Comparison of ENCODE assay signal across 17 cellular contexts in the genomic region with DNA sequence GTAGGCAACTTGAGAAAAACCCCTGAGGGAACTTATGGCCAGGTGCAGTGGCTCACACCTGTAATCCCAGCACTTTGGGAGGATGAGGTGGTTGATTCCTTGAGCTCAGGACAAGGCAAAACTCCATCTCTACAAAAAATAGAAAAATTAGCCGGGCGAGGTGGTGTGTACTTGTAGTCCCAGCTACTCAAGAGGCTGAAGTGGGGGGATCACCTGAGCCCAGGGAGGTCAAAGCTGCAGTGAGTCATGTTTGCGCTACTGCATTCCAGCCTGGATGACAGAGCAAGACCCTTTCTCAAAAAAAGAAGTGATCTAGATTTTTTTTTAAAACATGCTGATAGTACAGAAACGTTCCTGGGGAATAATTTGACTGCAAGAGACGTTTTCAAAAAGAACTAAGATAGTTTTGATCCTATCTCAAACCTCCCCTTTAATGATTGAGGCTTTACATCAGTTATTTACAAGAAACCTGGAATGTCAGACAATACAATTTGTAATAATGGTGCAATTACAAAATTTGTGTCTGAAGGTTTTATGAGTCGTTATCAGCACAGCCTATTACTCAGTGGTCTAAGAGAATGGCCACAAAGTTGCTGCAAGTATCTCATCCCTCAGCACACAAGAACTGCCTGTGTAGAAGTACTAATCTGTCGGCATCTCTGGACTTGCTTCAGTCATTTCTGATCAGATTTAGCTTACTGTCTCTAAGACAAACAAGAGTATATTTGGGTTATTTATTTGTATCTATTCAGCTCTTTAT. TPM values are rescaled to one million over a fixed set of nuclear protein-coding genes. Genes with fewer than 3 reads are reported as not detected.
A peak's percentile ranks its signal among the peaks of the same experiment; 100 is the strongest.
DNase-seq lines count a peak whose midpoint lies in the region; ATAC-seq and TF ChIP-seq lines count a peak whose summit lies in the region.
"Had no signal": no experiment of that assay in that cellular context is flagged by ENCODE, and none has a peak within 500 bp of the region (broad histone marks: within the 10 kb centered on the region; RNA-seq: fewer than 3 reads in every experiment).

No MANE protein-coding gene starts in this region.

- H2BK15ac ChIP-seq in IMR-90 (ENCODE audit: low read depth, low read length) = no peak overlapping the region

- H3K9me3 ChIP-seq in IMR-90 (ENCODE audit: control insufficient read depth, insufficient read depth, low read length) = no peaks in the 10 kb centered on the region
- H3K9me3 ChIP-seq in left ventricle myocardium inferior (replicated peaks) = no peaks in the 10 kb centered on the region
- H3K9me3 ChIP-seq in CD4-positive, alpha-beta T cell (ENCODE audit: control insufficient read depth, low read length) = no peaks in the 10 kb centered on the region
- H3K9me3 ChIP-seq: SJSA1 had no signal

- no peak for ATAC-seq in IMR-90 (ENCODE audit: low read depth)
- ATAC-seq in GM18909 (IDR thresholded peaks at IDR 0.05; ENCODE audit: poor library complexity, unreplicated experiment) = no peak
- ATAC-seq in GM18517 (IDR thresholded peaks at IDR 0.05; ENCODE audit: unreplicated experiment) = no peak
- ATAC-seq in CD4-positive, alpha-beta T cell (ENCODE audit: poor library complexity) = no peak
- ATAC-seq: PC-3 had no signal

- no peak overlapping the region for H3K23ac ChIP-seq in IMR-90 (ENCODE audit: low read depth, low read length)

- no peak overlapping the region for H3K14ac ChIP-seq in IMR-90 (replicated peaks; ENCODE audit: low read depth, low read length)

- no peak overlapping the region for H2AK5ac ChIP-seq in IMR-90 (ENCODE audit: low read depth, low read length)

- WGBS in IMR-90 (ENCODE audit: extremely low coverage in 2 of 2, insufficient read length in 1 of 2), 2 experiments = no CpG with 5 or more reads among the region's 7 CpGs

- in situ Hi-C loops in IMR-90 (cut with MboI; ENCODE audit: low sequenced_read_pairs) = no loop called here

- no peak overlapping the region for H2AFZ ChIP-seq in IMR-90 (replicated peaks; ENCODE audit: low read length, poor library complexity)

- no peaks in the 10 kb centered on the region for H3K36me3 ChIP-seq in IMR-90 (ENCODE audit: control insufficient read depth, insufficient read depth, low read length)
- H3K36me3 ChIP-seq in left ventricle myocardium inferior = no peaks in the 10 kb centered on the region
- H3K36me3 ChIP-seq: SJSA1 had no signal

- H3K4ac ChIP-seq in IMR-90 (ENCODE audit: low read depth, low read length) = no peak overlapping the region

- H2AK9ac ChIP-seq in IMR-90 (replicated peaks; ENCODE audit: low read depth, low read length, poor library complexity) = no peak overlapping the region

- no peak overlapping the region for H2BK20ac ChIP-seq in IMR-90 (ENCODE audit: low read depth, low read length)

- POLR2A ChIA-PET in IMR-90 (lab: Charles Lee; ENCODE audit: unreplicated experiment) = no interaction called here
- POLR2A ChIA-PET in CD4-positive, alpha-beta T cell (lab: Charles Lee) = no interaction called here

- H4K8ac ChIP-seq in IMR-90 (ENCODE audit: low read depth in 2 of 2, low read length in 2 of 2) = no peak overlapping the region

- H3K4me3 Mint-ChIP-seq in CD4-positive, alpha-beta T cell = no peak overlapping the region
- H3K4me3 Mint-ChIP-seq: H9 had no signal

- BruUV-seq in IMR-90 (replicated peaks; lab: Mats Ljungman, UMichigan) = no TSS peak

- TF ChIP-seq POLR2A in IMR-90 (IDR thresholded peaks at IDR 0.05; ENCODE audit: low read depth, low read length) = no peak

- H3K27me3 Mint-ChIP-seq in CD4-positive, alpha-beta T cell = no peaks in the 10 kb centered on the region

- H3K4me3 ChIP-seq in AG09309 (ENCODE audit: control insufficient read depth, low read depth, low read length) = no peak overlapping the region
- H3K4me3 ChIP-seq in IMR-90 (ENCODE audit: insufficient read depth, low read depth, low read length) = no peak overlapping the region
- H3K4me3 ChIP-seq in epithelial cell of esophagus (ENCODE audit: low read length) = no peak overlapping the region
- H3K4me3 ChIP-seq in left ventricle myocardium inferior = no peak overlapping the region
- H3K4me3 ChIP-seq: SJSA1 had no signal

- H3K9me3 Mint-ChIP-seq in CD4-positive, alpha-beta T cell = no peaks in the 10 kb centered on the region
- H3K9me3 Mint-ChIP-seq: H9 had no signal

- TF ChIP-seq RAD21 in IMR-90 (IDR thresholded peaks at IDR 0.05; ENCODE audit: low read length) = no peak

- DNase-seq in AG09309 (ENCODE audit: low read depth) (peak; percentile 47), IMR-90 (peak; percentile 22), epithelial cell of esophagus (ENCODE audit: low read depth) (peak; percentile 35), islet precursor cell (peak; percentile 81), left ventricle myocardium inferior (no peak)
- DNase-seq in CD4-positive, alpha-beta T cell = no peak
- DNase-seq: C1 segment of cervical spinal cord, DMS153, H9, Karpas-422, NCI-H2029, NCI-H2171 treated with DMSO at 0.1 percent for 48 hours, NCI-H748 treated with DMSO at 0.1 percent for 48 hours, PC-3 had no signal

- no peak overlapping the region for H3K18ac ChIP-seq in IMR-90 (ENCODE audit: low read depth, low read length)

- no peak overlapping the region for H2BK5ac ChIP-seq in IMR-90 (ENCODE audit: low read depth, low read length, poor library complexity, severe bottlenecking)

- CTCF ChIA-PET in IMR-90 (lab: Yijun Ruan, JAX) = interaction anchor here (1.2 to 1.6 kb wide), 2 partner anchors 9 to 13 kb away, joined by 3 to 6 read pairs; no protein-coding TSS in a partner anchor
- CTCF ChIA-PET in CD4-positive, alpha-beta T cell (lab: Charles Lee) = no interaction called here

- no peaks in the 10 kb centered on the region for H4K20me1 ChIP-seq in IMR-90 (ENCODE audit: insufficient read depth, low read length)

- H4K5ac ChIP-seq in IMR-90 (ENCODE audit: low read depth, low read length) = no peak overlapping the region

- H3K56ac ChIP-seq in IMR-90 (ENCODE audit: extremely low read depth, insufficient read depth, low read length) = no peak overlapping the region

- no peak overlapping the region for H3K9ac ChIP-seq in IMR-90 (ENCODE audit: low read depth, low read length)

- intact Hi-C loops in IMR-90 (cut with micrococcal nuclease) (no loop called here), left ventricle myocardium inferior (cut with micrococcal nuclease) (loop anchor here (5.0 kb wide), 1 partner anchor 235 kb away; no protein-coding TSS in a partner anchor)
- intact Hi-C loops in CD4-positive, alpha-beta T cell (cut with DNase I, micrococcal nuclease) = no loop called here

- H3K79me1 ChIP-seq in IMR-90 (ENCODE audit: low read depth in 1 of 2, low read length in 2 of 2) = no peaks in the 10 kb centered on the region

- H2BK120ac ChIP-seq in IMR-90 (ENCODE audit: low read depth, low read length) = no peak overlapping the region

- H4K91ac ChIP-seq in IMR-90 (ENCODE audit: insufficient read depth, low read depth, low read length) = no peak overlapping the region

- no peaks in the 10 kb centered on the region for H3K4me1 Mint-ChIP-seq in CD4-positive, alpha-beta T cell (ENCODE audit: low read depth)

- H3K27ac ChIP-seq in IMR-90 (ENCODE audit: insufficient read depth, low read length) (no peak overlapping the region), left ventricle myocardium inferior (replicated peaks) (no peak overlapping the region)
- no peak overlapping the region for H3K27ac ChIP-seq in CD4-positive, alpha-beta T cell (ENCODE audit: low read depth, low read length)
- H3K27ac ChIP-seq: SJSA1 had no signal

- no peaks in the 10 kb centered on the region for H3K36me3 Mint-ChIP-seq in CD4-positive, alpha-beta T cell (ENCODE audit: low read depth)

- H3K4me2 ChIP-seq in IMR-90 (ENCODE audit: low read depth, low read length) = no peak overlapping the region

- no peaks in the 10 kb centered on the region for H3K9me1 ChIP-seq in IMR-90 (ENCODE audit: insufficient read depth, low read length)

- no peaks in the 10 kb centered on the region for H3K4me1 ChIP-seq in IMR-90 (ENCODE audit: control insufficient read depth, insufficient read depth, low read length)
- H3K4me1 ChIP-seq in left ventricle myocardium inferior = no peaks in the 10 kb centered on the region
- H3K4me1 ChIP-seq: SJSA1 had no signal

- no peak for TF ChIP-seq CTCF in AG09309 (IDR thresholded peaks at IDR 0.05; ENCODE audit: control insufficient read depth, insufficient read depth, low read depth, low read length, missing control alignments)
- TF ChIP-seq CTCF in IMR-90 (conservative IDR thresholded peaks at IDR 0.05; ENCODE audit: low read depth, low read length) = no peak
- no peak for TF ChIP-seq CTCF in epithelial cell of esophagus (IDR thresholded peaks at IDR 0.05; ENCODE audit: insufficient read depth, low read depth, low read length, missing control alignments)
- no peak for TF ChIP-seq CTCF in left ventricle myocardium inferior (IDR thresholded peaks at IDR 0.05; ENCODE audit: borderline replicate concordance)
- no peak for TF ChIP-seq CTCF in CD4-positive, alpha-beta T cell (IDR thresholded peaks at IDR 0.05)

- no peak overlapping the region for H3K27ac Mint-ChIP-seq in CD4-positive, alpha-beta T cell
- H3K27ac Mint-ChIP-seq: H9 had no signal

- dilution Hi-C loops in IMR-90 (cut with HindIII; ENCODE audit: low sequenced_read_pairs, unreplicated experiment) = no loop called here

- H3K27me3 ChIP-seq in IMR-90 (ENCODE audit: control insufficient read depth, insufficient read depth, low read length) (peaks cover 11% of the 10 kb centered on the region), left ventricle myocardium inferior (ENCODE audit: low read depth) (no peaks in the 10 kb centered on the region)
- H3K27me3 ChIP-seq in CD4-positive, alpha-beta T cell (ENCODE audit: control insufficient read depth, insufficient read depth, low read length) = no peaks in the 10 kb centered on the region
- H3K27me3 ChIP-seq: SJSA1 had no signal

TF ChIP-seq in IMR-90, 13 proteins besides CTCF, POLR2A, EP300 and RAD21 (continues in another document):
- no peak for TF ChIP-seq MAZ (IDR thresholded peaks at IDR 0.05; ENCODE audit: borderline replicate concordance, low read depth, low read length)
- no peak for TF ChIP-seq SMC3 (IDR thresholded peaks at IDR 0.05; ENCODE audit: low read depth, low read length)
- TF ChIP-seq BHLHE40 (IDR thresholded peaks at IDR 0.05; ENCODE audit: low read depth, low read length) = no peak
- TF ChIP-seq NFE2L2 (IDR thresholded peaks at IDR 0.05; ENCODE audit: low read depth, low read length) = no peak
- no peak for TF ChIP-seq RFX5 (IDR thresholded peaks at IDR 0.05; ENCODE audit: low read depth, low read length)
- TF ChIP-seq RCOR1 (IDR thresholded peaks at IDR 0.05; ENCODE audit: insufficient replicate concordance, low read length) = no peak

RNA-seq across cellular contexts. Expression of gene KLHL25, which starts 32.2 kb away (rescaled TPM):
- total RNA-seq in IMR-90 (2012; rRNA removed) (2.7 and 2.8 TPM in 2 replicates), left ventricle myocardium inferior (4.0 TPM)
- 5.6 and 6.6 TPM in 2 replicates for polyA plus RNA-seq in IMR-90 (2012; rRNA removed)
- 2.8 and 5.4 TPM in 2 replicates for polyA plus RNA-seq in IMR-90 (2012; cell fraction: cytosol; rRNA removed)
- 6.6 and 15.9 TPM in 2 replicates for polyA plus RNA-seq in IMR-90 (2012; cell fraction: nucleus; rRNA removed; ENCODE audit: low replicate concordance)
- 10 to 100 TPM in 1 of 2 experiments, 1 to 10 TPM in 1; 9.0 to 10.2 TPM for total RNA-seq in CD4-positive, alpha-beta T cell

Comparison
In these comparisons a context has a peak if more than half of its experiments do, and no peak if none do; other contexts are left out.
1. DNase-seq: peak in AG09309 (single experiment), IMR-90 (single experiment), epithelial cell of esophagus (single experiment) and islet precursor cell (single experiment); none in left ventricle myocardium inferior (single experiment) and CD4-positive, alpha-beta T cell (0 of 10).